Comparison of ENCODE assay signal across 8 cellular contexts in genomic region chr7:75914655-75915415, GRCh38. TPM values are rescaled to one million over a fixed set of nuclear protein-coding genes. Genes with fewer than 3 reads are reported as not detected.
DNase-seq lines count a peak whose midpoint lies in the region; ATAC-seq lines count a peak whose summit lies in the region.

Gene POR (plus strand): TSS chr7:75915155. CDS start chr7:75954002, 38,847 bp downstream.

- no CpG with 5 or more reads among the region's 82 CpGs for WGBS in mesendoderm (ENCODE audit: extremely low coverage, insufficient coverage, low lambda C conversion rate)

- H3K36me3 Mint-ChIP-seq in effector memory CD8-positive, alpha-beta T cell (ENCODE audit: insufficient read depth) = peaks cover 24% of the 10 kb centered on the region

- H3K23ac ChIP-seq in mesendoderm (ENCODE audit: low read length) = peak within 1 kb of the TSS; percentile 68

- no peaks in the 10 kb centered on the region for H3K36me3 ChIP-seq in mesendoderm (ENCODE audit: control insufficient read depth, insufficient read depth, low read length)

- no peak within 1 kb of the TSS for H2BK15ac ChIP-seq in mesendoderm (replicated peaks; ENCODE audit: low read depth)

- no peaks in the 10 kb centered on the region for H3K9me3 Mint-ChIP-seq in effector memory CD8-positive, alpha-beta T cell

- peak within 1 kb of the TSS; percentile 87 for H3K4ac ChIP-seq in mesendoderm (ENCODE audit: low read depth, low read length)

- H3K27ac Mint-ChIP-seq in effector memory CD8-positive, alpha-beta T cell = peak within 1 kb of the TSS; percentile 95 to 96

- no peaks in the 10 kb centered on the region for H3K27me3 ChIP-seq in mesendoderm (ENCODE audit: insufficient read depth, low read length, poor library complexity)

- peak within 1 kb of the TSS; percentile 78 for H3K18ac ChIP-seq in mesendoderm (ENCODE audit: low read length)

- no peaks in the 10 kb centered on the region for H3K27me3 Mint-ChIP-seq in effector memory CD8-positive, alpha-beta T cell

- no peak within 1 kb of the TSS for H2BK5ac ChIP-seq in mesendoderm (ENCODE audit: low read length)

- ATAC-seq in GM21360 (IDR thresholded peaks at IDR 0.05; ENCODE audit: unreplicated experiment) = peak; percentile 91
- ATAC-seq in effector memory CD8-positive, alpha-beta T cell (replicated peaks) = peak; percentile 93

- H3K4me1 Mint-ChIP-seq in effector memory CD8-positive, alpha-beta T cell (ENCODE audit: low read depth in 2 of 2) = peaks cover 22 to 27% of the 10 kb centered on the region in 2 donors

- peak within 1 kb of the TSS; percentile 91 for H3K4me3 ChIP-seq in mesendoderm (ENCODE audit: low read length)

- H3K79me1 ChIP-seq in mesendoderm (ENCODE audit: low read length) = peaks cover 17% of the 10 kb centered on the region

- H4K8ac ChIP-seq in mesendoderm (ENCODE audit: low read depth, low read length) = peak within 1 kb of the TSS; percentile 70

- H3K79me2 ChIP-seq in mesendoderm (ENCODE audit: control insufficient read depth, insufficient read depth, low read length) = peaks cover 26% of the 10 kb centered on the region

- H3K9ac ChIP-seq in mesendoderm (ENCODE audit: low read length) = peak within 1 kb of the TSS; percentile 91

- H2AK5ac ChIP-seq in mesendoderm (ENCODE audit: low read length) = no peak within 1 kb of the TSS

- peaks cover 8% of the 10 kb centered on the region for H3K4me1 ChIP-seq in mesendoderm (ENCODE audit: control insufficient read depth, low read depth, low read length)

- no peak within 1 kb of the TSS for H2BK120ac ChIP-seq in mesendoderm (ENCODE audit: low read depth, low read length)

- peak within 1 kb of the TSS; percentile 98 for H3K4me2 ChIP-seq in mesendoderm (ENCODE audit: low read length)

- H3K27ac ChIP-seq in mesendoderm (ENCODE audit: low read depth, low read length) = no peak within 1 kb of the TSS

- peak within 1 kb of the TSS; percentile 97 for H3K56ac ChIP-seq in mesendoderm (ENCODE audit: low read length)

- DNase-seq in COLO829 (ENCODE audit: low spot score) (peak; percentile 95), HT1080 (ENCODE audit: low read depth) (peak; percentile 93), NOMO-1 (lab: John Stamatoyannopoulos, UW; ENCODE audit: unreplicated experiment in 2 of 2) (peak; percentile 98 to 100), mesendoderm (peak; percentile 95)
- DNase-seq in activated CD8-positive, alpha-beta memory T cell treated with anti-CD3 and anti-CD28 coated beads for 48 hours (ENCODE audit: low read depth in 2 of 3, low spot score in 2 of 3) = peak; percentile 94 to 97 (median 95)
- DNase-seq in effector memory CD8-positive, alpha-beta T cell = peak; percentile 97 to 99 (median 99)
- peak; percentile 98 for DNase-seq in stimulated activated CD8-positive, alpha-beta memory T cell treated with anti-CD3 and anti-CD28 coated beads, Interleukin-12 subunit alpha, Interleukin-12 subunit beta, amount 100 ng/mL, for 4 hours (ENCODE audit: low read depth)

- peak within 1 kb of the TSS; percentile 88 to 89 for H3K4me3 Mint-ChIP-seq in effector memory CD8-positive, alpha-beta T cell

- H4K5ac ChIP-seq in mesendoderm (ENCODE audit: low read length) = no peak within 1 kb of the TSS

RNA-seq across cellular contexts. Expression of gene POR, which starts in this region (rescaled TPM):
- 66.8 and 77.2 TPM in 2 replicates for total RNA-seq in HT1080 (2014; rRNA removed; shearing (Covaris generic))
- polyA plus RNA-seq in HT1080 (2015; cell fraction: cytosol; rRNA removed) = 25.0 and 25.1 TPM in 2 replicates
- polyA plus RNA-seq in HT1080 (2015; cell fraction: nucleus; rRNA removed) = 57.6 and 62.5 TPM in 2 replicates
- polyA plus RNA-seq in mesendoderm (2013, experiment 1 of 2) = 61.3 TPM
- polyA plus RNA-seq in mesendoderm (2013, experiment 2 of 2) = 59.2 TPM
